In genomic region chr3:156299569-156299968, GRCh38 we compare ENCODE assay signal across 19 cellular contexts.
DNase-seq lines count a peak whose midpoint lies in the region; ATAC-seq and TF ChIP-seq lines count a peak whose summit lies in the region.
"Had no signal": no experiment of that assay in that cellular context is flagged by ENCODE, and none has a peak within 500 bp of the region (broad histone marks: within the 10 kb centered on the region; RNA-seq: fewer than 3 reads in every experiment).

No MANE protein-coding gene starts in this region.

- 62% methylated on average over 2 of the region's 2 CpGs for WGBS in right cardiac atrium

- H3K27me3 ChIP-seq in right cardiac atrium (ENCODE audit: control insufficient read depth, insufficient read depth) (no peaks in the 10 kb centered on the region), left ventricle myocardium inferior (ENCODE audit: low read depth) (peaks cover 2% of the 10 kb centered on the region)
- H3K27me3 ChIP-seq: SJCRH30 had no signal

- H3K4me3 ChIP-seq in right cardiac atrium (ENCODE audit: low read length) (no peak overlapping the region), left ventricle myocardium inferior (no peak overlapping the region)
- H3K4me3 ChIP-seq: A549, SJCRH30 had no signal

- ATAC-seq in Right ventricle myocardium superior (ENCODE audit: poor library complexity) (peak; percentile 59), right cardiac atrium (no peak)
- ATAC-seq: A549, Panc1 had no signal

- no peak overlapping the region for H3K27ac ChIP-seq in right cardiac atrium (ENCODE audit: low read length)
- peak overlapping the region; percentile 70 for H3K27ac ChIP-seq in left ventricle myocardium inferior (replicated peaks)
- H3K27ac ChIP-seq: A549, SJCRH30 had no signal

- no peak for TF ChIP-seq CTCF in left ventricle myocardium inferior (IDR thresholded peaks at IDR 0.05; ENCODE audit: borderline replicate concordance)

- peaks cover 2% of the 10 kb centered on the region for H3K4me1 ChIP-seq in right cardiac atrium (ENCODE audit: control insufficient read depth, insufficient read depth, low read length)
- peaks cover 23% of the 10 kb centered on the region for H3K4me1 ChIP-seq in left ventricle myocardium inferior
- H3K4me1 ChIP-seq: A549, SJCRH30 had no signal

- no peaks in the 10 kb centered on the region for H3K9me3 ChIP-seq in right cardiac atrium (ENCODE audit: control insufficient read depth, low read length)
- H3K9me3 ChIP-seq in left ventricle myocardium inferior (replicated peaks), result no peaks in the 10 kb centered on the region
- H3K9me3 ChIP-seq: A549, SJCRH30 had no signal

- H3K36me3 ChIP-seq in left ventricle myocardium inferior, result no peaks in the 10 kb centered on the region
- H3K36me3 ChIP-seq: SJCRH30 had no signal

- DNase-seq in Right ventricle myocardium superior (no peak), right cardiac atrium (no peak), NCI-H2171 treated with DMSO at 0.1 percent for 48 hours (lab: John Stamatoyannopoulos, UW) (peak; percentile 76), left ventricle myocardium inferior (no peak), NCI-H226 (no peak)
- no peak for DNase-seq in stimulated activated naive CD4-positive, alpha-beta T cell (lab: John Stamatoyannopoulos, UW)
- DNase-seq in activated T-cell treated with anti-CD3 and anti-CD28 coated beads, Interleukin-2, amount 50 U/mL, for 48 hours, result no peak
- DNase-seq: DMS79, H7, Karpas-422, NCI-H1417, NCI-H187 treated with DMSO at 0.1 percent for 48 hours, NCI-H2107, NCI-H2227 treated with DMSO at 0.1 percent for 48 hours, NCI-H524 treated with DMSO at 0.1 percent for 48 hours, NCI-H82, SJCRH30 had no signal

- intact Hi-C loops in Right ventricle myocardium superior (cut with DNase I) (no loop called here), right cardiac atrium (cut with DNase I) (no loop called here), left ventricle myocardium inferior (cut with micrococcal nuclease) (no loop called here)
